In genomic region chr6:34239893-34240292, GRCh38 we compare ENCODE assay signal across 10 cellular contexts. TPM values are rescaled to one million over a fixed set of nuclear protein-coding genes. Genes with fewer than 3 reads are reported as not detected.
DNase-seq lines count a peak whose midpoint lies in the region; ATAC-seq and TF ChIP-seq lines count a peak whose summit lies in the region.
"Had no signal": no experiment of that assay in that cellular context is flagged by ENCODE, and none has a peak within 500 bp of the region (broad histone marks: within the 10 kb centered on the region; RNA-seq: fewer than 3 reads in every experiment).

No MANE protein-coding gene starts in this region.

- H3K27ac ChIP-seq in OCI-LY1 (ENCODE audit: low read depth, low read length, poor library complexity, severe bottlenecking): peak overlapping the region; percentile 84
- peak overlapping the region in 1 of 8 donors; percentile 30 for H3K27ac ChIP-seq in spleen
- H3K27ac ChIP-seq in body of pancreas: no peak overlapping the region

- no peak for TF ChIP-seq POLR2A in spleen (IDR thresholded peaks at IDR 0.05)
- no peak for TF ChIP-seq POLR2A in body of pancreas (IDR thresholded peaks at IDR 0.05)

- peaks cover 10% of the 10 kb centered on the region; the same call in 1 of the 2 replicates for H3F3A ChIP-seq in OCI-LY1 (ENCODE audit: insufficient read depth, low read length)

- H3K27me3 Mint-ChIP-seq in activated T-cell treated with anti-CD3 and anti-CD28 coated beads, Interleukin-2, amount 50 U/mL, for 24 hours: no peaks in the 10 kb centered on the region
- peaks cover 14% of the 10 kb centered on the region for H3K27me3 Mint-ChIP-seq in endothelial cell (ENCODE audit: unreplicated experiment)

- H3K4me2 ChIP-seq in OCI-LY1 (ENCODE audit: low read length): peak overlapping the region; percentile 80

- 90 to 100% (median 94%) methylated on average over 2 of the region's 2 CpGs for WGBS in spleen, 5 donors
- 92 to 100% methylated on average over 2 of the region's 2 CpGs for WGBS in body of pancreas, 2 donors

- no peak for DNase-seq in activated T-cell treated with anti-CD3 and anti-CD28 coated beads, Interleukin-2, amount 50 U/mL, for 24 hours
- DNase-seq in activated T-cell treated with anti-CD3 and anti-CD28 coated beads for 4 hours (no peak), endothelial cell (ENCODE audit: low spot score) (no peak), spleen (peak; percentile 22), body of pancreas (no peak), left lobe of liver (ENCODE audit: low spot score) (no peak)
- DNase-seq: left colon, NCI-H345 had no signal

- H3K79me2 ChIP-seq in OCI-LY1 (ENCODE audit: insufficient read depth, low read length): peaks cover 32% of the 10 kb centered on the region

- peak overlapping the region; percentile 96 for H3K27ac Mint-ChIP-seq in activated T-cell treated with anti-CD3 and anti-CD28 coated beads, Interleukin-2, amount 50 U/mL, for 24 hours
- H3K27ac Mint-ChIP-seq in endothelial cell (ENCODE audit: unreplicated experiment): no peak overlapping the region

- no peak for TF ChIP-seq CTCF in OCI-LY1 (IDR thresholded peaks at IDR 0.05; ENCODE audit: low read length)
- TF ChIP-seq CTCF in endothelial cell (IDR thresholded peaks at IDR 0.05; ENCODE audit: unreplicated experiment): no peak
- no peak for TF ChIP-seq CTCF in spleen (IDR thresholded peaks at IDR 0.05 in 8 of 11, conservative IDR thresholded peaks at IDR 0.05 in 3 of 11)
- TF ChIP-seq CTCF in body of pancreas (IDR thresholded peaks at IDR 0.05): no peak

- H4K20me1 ChIP-seq in OCI-LY1 (ENCODE audit: insufficient read depth, low read length): no peaks in the 10 kb centered on the region

- H3K4me1 ChIP-seq in OCI-LY1 (ENCODE audit: insufficient read depth, low read length, severe bottlenecking) (peaks cover 38% of the 10 kb centered on the region), spleen (peaks cover 14 to 77% (median 51%) of the 10 kb centered on the region in 6 donors), body of pancreas (peaks cover 33% of the 10 kb centered on the region)

- H3K4me1 Mint-ChIP-seq in activated T-cell treated with anti-CD3 and anti-CD28 coated beads, Interleukin-2, amount 50 U/mL, for 24 hours (ENCODE audit: low read depth): peaks cover 70% of the 10 kb centered on the region
- H3K4me1 Mint-ChIP-seq in endothelial cell (ENCODE audit: unreplicated experiment): peaks cover 12% of the 10 kb centered on the region

- no peaks in the 10 kb centered on the region for H3K9me2 ChIP-seq in OCI-LY1 (ENCODE audit: low read depth, low read length)

- H3K4me3 ChIP-seq in OCI-LY1 (ENCODE audit: low read depth, low read length, poor library complexity, severe bottlenecking) (peak overlapping the region; percentile 75), spleen (no peak overlapping the region), body of pancreas (no peak overlapping the region)

- H3K9me3 Mint-ChIP-seq in activated T-cell treated with anti-CD3 and anti-CD28 coated beads, Interleukin-2, amount 50 U/mL, for 24 hours: no peaks in the 10 kb centered on the region
- H3K9me3 Mint-ChIP-seq in endothelial cell (ENCODE audit: unreplicated experiment): no peaks in the 10 kb centered on the region

- peak overlapping the region; percentile 94 for H3K4me3 Mint-ChIP-seq in activated T-cell treated with anti-CD3 and anti-CD28 coated beads, Interleukin-2, amount 50 U/mL, for 24 hours
- peak overlapping the region; percentile 49 for H3K4me3 Mint-ChIP-seq in endothelial cell (ENCODE audit: unreplicated experiment)

- H3K9ac ChIP-seq in OCI-LY1 (ENCODE audit: low read length): peak overlapping the region; percentile 93

- H3K27me3 ChIP-seq in OCI-LY1 (ENCODE audit: insufficient read depth, low read length): no peaks in the 10 kb centered on the region
- no peaks in the 10 kb centered on the region for H3K27me3 ChIP-seq in spleen (replicated peaks in 1 of 7)
- H3K27me3 ChIP-seq in body of pancreas: no peaks in the 10 kb centered on the region

- ATAC-seq in GM21360 (IDR thresholded peaks at IDR 0.05; ENCODE audit: unreplicated experiment): no peak
- no peak for ATAC-seq in body of pancreas
- no peak for ATAC-seq in left lobe of liver
- ATAC-seq: left colon had no signal

- no peak overlapping the region for H2AFZ ChIP-seq in OCI-LY1 (ENCODE audit: low read length)

- H3K9me3 ChIP-seq in OCI-LY1 (ENCODE audit: low read length) (no peaks in the 10 kb centered on the region), spleen (no peaks in the 10 kb centered on the region), body of pancreas (no peaks in the 10 kb centered on the region)

- intact Hi-C loops in spleen (cut with DNase I; ENCODE audit: low total_unique reads): no loop called here
- intact Hi-C loops in body of pancreas (cut with DNase I): no loop called here

- H3K36me3 Mint-ChIP-seq in activated T-cell treated with anti-CD3 and anti-CD28 coated beads, Interleukin-2, amount 50 U/mL, for 24 hours (ENCODE audit: low read depth): peaks cover 69% of the 10 kb centered on the region
- peaks cover 23% of the 10 kb centered on the region for H3K36me3 Mint-ChIP-seq in endothelial cell (ENCODE audit: low read depth, unreplicated experiment)

- H3K36me3 ChIP-seq in OCI-LY1 (ENCODE audit: insufficient read depth, low read length) (peaks cover 74% of the 10 kb centered on the region), spleen (peaks cover 0 to 49% (median 25%) of the 10 kb centered on the region in 6 donors), body of pancreas (replicated peaks in 1 of 2; ENCODE audit: insufficient read depth in 1 of 2, low read depth in 2 of 2) (no peaks in the 10 kb centered on the region)

RNA-seq across cellular contexts. Expression of gene HMGA1, which starts 3.2 kb away (rescaled TPM):
- total RNA-seq in endothelial cell (ENCODE audit: unreplicated experiment): 528 TPM
- total RNA-seq in spleen: 100 to 1,000 TPM in 2 of 7 donors, 10 to 100 TPM in 5; 49.9 to 112 (median 73.5) TPM
- polyA plus RNA-seq in spleen: 100 to 1,000 TPM in 2 of 3 donors, 10 to 100 TPM in 1; 63.7 to 129 (median 109) TPM
- total RNA-seq in body of pancreas: 10 to 100 TPM; 22.6 to 27.7 TPM
- 17.4 TPM for total RNA-seq in left lobe of liver

RNA-seq across cellular contexts. Expression of gene SMIM29, which starts 8.9 kb away (rescaled TPM):
- total RNA-seq in endothelial cell (ENCODE audit: unreplicated experiment) (44.3 TPM), spleen (10 to 100 TPM; 24.7 to 40.7 (median 33.9) TPM), body of pancreas (10 to 100 TPM in 1 of 2 donors, 1 to 10 TPM in 1; 8.6 to 21.5 TPM), left lobe of liver (6.4 TPM)
- 10 to 100 TPM; 69.0 to 73.7 (median 71.5) TPM for polyA plus RNA-seq in spleen
